Comparison of ENCODE assay signal across 20 cellular contexts in the genomic region with DNA sequence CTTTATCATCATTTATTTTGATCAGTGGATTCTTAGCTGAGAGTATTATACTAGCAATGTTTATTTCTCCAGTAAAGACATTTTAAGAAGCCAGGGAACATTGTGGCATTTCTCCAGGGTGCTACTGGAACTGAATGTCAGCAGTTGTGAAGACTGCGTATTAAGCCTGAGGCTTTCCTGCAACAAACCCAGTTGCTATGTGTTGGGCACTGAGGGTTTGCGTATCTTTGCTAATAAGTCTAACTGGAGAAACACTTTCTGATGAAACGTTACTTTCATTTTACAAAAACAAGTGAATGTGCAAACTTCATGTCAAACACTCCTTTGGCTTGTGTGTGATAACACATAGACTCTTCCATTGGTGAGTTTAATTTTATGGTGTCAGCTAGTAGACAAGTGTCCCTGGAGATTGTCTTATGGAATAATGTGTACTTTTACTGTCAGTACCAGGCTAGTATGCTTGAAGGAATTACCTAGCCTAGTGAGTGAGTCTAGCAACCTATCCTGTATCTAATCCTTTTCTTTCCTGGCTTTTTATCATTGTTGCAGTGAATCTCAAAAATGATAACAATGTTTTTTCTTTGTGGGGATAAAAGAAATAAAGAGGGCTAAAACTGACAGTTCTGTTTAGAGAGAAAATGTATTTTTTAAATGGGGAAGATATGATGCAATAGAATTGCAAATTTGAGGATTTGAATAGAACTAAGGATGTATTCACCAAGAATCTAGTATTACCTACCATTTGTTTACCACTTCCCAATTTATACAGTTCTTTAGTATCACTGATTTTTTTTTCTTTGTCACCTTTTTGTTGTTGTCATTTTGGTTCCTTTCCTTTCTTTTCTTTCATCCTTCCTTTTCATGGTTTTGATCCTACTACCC.
DNase-seq lines count a peak whose midpoint lies in the region; ATAC-seq and TF ChIP-seq lines count a peak whose summit lies in the region.
"Had no signal": no experiment of that assay in that cellular context is flagged by ENCODE, and none has a peak within 500 bp of the region (broad histone marks: within the 10 kb centered on the region; RNA-seq: fewer than 3 reads in every experiment).

No MANE protein-coding gene starts in this region.

- no peak for TF ChIP-seq POLR2A in lower leg skin (IDR thresholded peaks at IDR 0.05)

- POLR2A ChIA-PET in activated CD8-positive, alpha-beta T cell treated with anti-CD3 and anti-CD28 coated beads for 36 hours (lab: Charles Lee) = no interaction called here
- POLR2A ChIA-PET in activated CD8-positive, alpha-beta T cell treated with anti-CD3 and anti-CD28 coated beads, Interleukin-2, amount 10 ng/mL, durations not matched to agents 7 days and 5 days (lab: Charles Lee) = no interaction called here
- POLR2A ChIA-PET in PC-9 (lab: Charles Lee; ENCODE audit: unreplicated experiment) = no interaction called here

- peak overlapping the region; percentile 36 for H3K27ac Mint-ChIP-seq in activated CD8-positive, alpha-beta T cell treated with anti-CD3 and anti-CD28 coated beads for 36 hours
- H3K27ac Mint-ChIP-seq in activated CD8-positive, alpha-beta T cell treated with anti-CD3 and anti-CD28 coated beads, Interleukin-2, amount 10 ng/mL, durations not matched to agents 7 days and 5 days = no peak overlapping the region
- H3K27ac Mint-ChIP-seq in progenitor cell of endocrine pancreas = peak overlapping the region; percentile 29
- H3K27ac Mint-ChIP-seq: activated T-helper 2 cell treated with anti-CD3 and anti-CD28 coated beads, Interferon-gamma antibody, Interleukin-2, Interleukin-4, amounts not matched to agents 10 μg/mL and 5 μg/mL and 100 μg/mL, durations not matched to agents 14 hours and 24 hours and 36 hours had no signal

- H3K9me3 ChIP-seq in left ventricle myocardium inferior (replicated peaks) = no peaks in the 10 kb centered on the region
- H3K9me3 ChIP-seq in PC-9 (ENCODE audit: insufficient read depth, low read depth) = no peaks in the 10 kb centered on the region
- H3K9me3 ChIP-seq: colonic mucosa had no signal

- no peak for TF ChIP-seq CTCF in activated CD8-positive, alpha-beta T cell treated with anti-CD3 and anti-CD28 coated beads for 36 hours (IDR thresholded peaks at IDR 0.05)
- TF ChIP-seq CTCF in left ventricle myocardium inferior (IDR thresholded peaks at IDR 0.05; ENCODE audit: borderline replicate concordance) (no peak), progenitor cell of endocrine pancreas (IDR thresholded peaks at IDR 0.05; ENCODE audit: unreplicated experiment) (no peak), PC-9 (conservative IDR thresholded peaks at IDR 0.05) (no peak), lower leg skin (IDR thresholded peaks at IDR 0.05) (no peak)

- no peaks in the 10 kb centered on the region for H4K20me1 ChIP-seq in PC-9 (ENCODE audit: insufficient read depth)
- H4K20me1 ChIP-seq: BLaER1 treated with 17β-estradiol and CSF1 and Interleukin-3, amounts not matched to agents 10 nM and 100 nM had no signal

- no peak for DNase-seq in activated CD8-positive, alpha-beta T cell treated with anti-CD3 and anti-CD28 coated beads for 36 hours
- no peak for DNase-seq in activated CD8-positive, alpha-beta T cell treated with anti-CD3 and anti-CD28 coated beads, Interleukin-2, amount 10 ng/mL, durations not matched to agents 7 days and 5 days
- DNase-seq in OCI-M1 (lab: John Stamatoyannopoulos, UW) = peak; percentile 30
- no peak for DNase-seq in left ventricle myocardium inferior
- no peak for DNase-seq in progenitor cell of endocrine pancreas (ENCODE audit: low spot score, unreplicated experiment)
- no peak for DNase-seq in PC-9
- no peak for DNase-seq in activated CD4-positive, alpha-beta T cell treated with anti-CD3 and anti-CD28 coated beads for 4 hours
- DNase-seq in lower leg skin (ENCODE audit: low spot score in 2 of 2) = no peak
- DNase-seq: activated CD8-positive, alpha-beta memory T cell treated with anti-CD3 and anti-CD28 coated beads for 24 hours; colonic mucosa; NCI-H1417 treated with DMSO at 0.1 percent for 48 hours; NCI-H526; SHP77; stimulated activated CD4-positive, alpha-beta T cell treated with anti-CD3 and anti-CD28 coated beads, Interleukin-4, amount 100 ng/mL, for 1 hour; T-helper 1 cell; WERI-Rb-1 had no signal

- no peaks in the 10 kb centered on the region for H3K27me3 Mint-ChIP-seq in activated CD8-positive, alpha-beta T cell treated with anti-CD3 and anti-CD28 coated beads for 36 hours
- no peaks in the 10 kb centered on the region for H3K27me3 Mint-ChIP-seq in activated CD8-positive, alpha-beta T cell treated with anti-CD3 and anti-CD28 coated beads, Interleukin-2, amount 10 ng/mL, durations not matched to agents 7 days and 5 days (ENCODE audit: low read depth)
- no peaks in the 10 kb centered on the region for H3K27me3 Mint-ChIP-seq in progenitor cell of endocrine pancreas

- no TSS peak for BruUV-seq in PC-9 (replicated peaks; lab: Mats Ljungman, UMichigan)

- H3K9me3 Mint-ChIP-seq in activated CD8-positive, alpha-beta T cell treated with anti-CD3 and anti-CD28 coated beads for 36 hours = no peaks in the 10 kb centered on the region
- no peaks in the 10 kb centered on the region for H3K9me3 Mint-ChIP-seq in activated CD8-positive, alpha-beta T cell treated with anti-CD3 and anti-CD28 coated beads, Interleukin-2, amount 10 ng/mL, durations not matched to agents 7 days and 5 days (ENCODE audit: insufficient read depth)
- no peaks in the 10 kb centered on the region for H3K9me3 Mint-ChIP-seq in progenitor cell of endocrine pancreas (ENCODE audit: low read depth)
- H3K9me3 Mint-ChIP-seq: activated T-helper 2 cell treated with anti-CD3 and anti-CD28 coated beads, Interferon-gamma antibody, Interleukin-2, Interleukin-4, amounts not matched to agents 10 μg/mL and 5 μg/mL and 100 μg/mL, durations not matched to agents 14 hours and 24 hours and 36 hours had no signal

- intact Hi-C loops in activated CD8-positive, alpha-beta T cell treated with anti-CD3 and anti-CD28 coated beads for 36 hours (cut with micrococcal nuclease) = loop anchor here (5.0 kb wide), 1 partner anchor 103 kb away; no protein-coding TSS in a partner anchor
- intact Hi-C loops in left ventricle myocardium inferior (cut with micrococcal nuclease) = no loop called here
- intact Hi-C loops in PC-9 (cut with micrococcal nuclease; ENCODE audit: unreplicated experiment) = no loop called here
- intact Hi-C loops in lower leg skin (cut with DNase I; ENCODE audit: low total_unique reads) = no loop called here

- H3K4me3 ChIP-seq in left ventricle myocardium inferior = no peak overlapping the region
- H3K4me3 ChIP-seq in PC-9 = no peak overlapping the region
- no peak overlapping the region for H3K4me3 ChIP-seq in lower leg skin (ENCODE audit: low read depth, poor library complexity, severe bottlenecking)
- H3K4me3 ChIP-seq: BLaER1 treated with 17β-estradiol and CSF1 and Interleukin-3, amounts not matched to agents 10 nM and 100 nM; colonic mucosa; skin epidermis had no signal

- H3K9me2 ChIP-seq in PC-9 (ENCODE audit: insufficient read depth) = no peaks in the 10 kb centered on the region

- no peak for ATAC-seq in activated CD8-positive, alpha-beta T cell treated with anti-CD3 and anti-CD28 coated beads for 36 hours
- ATAC-seq in activated CD8-positive, alpha-beta T cell treated with anti-CD3 and anti-CD28 coated beads, Interleukin-2, amount 10 ng/mL, durations not matched to agents 7 days and 5 days = no peak
- ATAC-seq: left lobe of liver had no signal

- no peak overlapping the region for H3K4me2 ChIP-seq in PC-9
- H3K4me2 ChIP-seq: BLaER1 treated with 17β-estradiol and CSF1 and Interleukin-3, amounts not matched to agents 10 nM and 100 nM had no signal

- no peak overlapping the region for H3K4me3 Mint-ChIP-seq in activated CD8-positive, alpha-beta T cell treated with anti-CD3 and anti-CD28 coated beads for 36 hours
- H3K4me3 Mint-ChIP-seq in activated CD8-positive, alpha-beta T cell treated with anti-CD3 and anti-CD28 coated beads, Interleukin-2, amount 10 ng/mL, durations not matched to agents 7 days and 5 days = no peak overlapping the region
- no peak overlapping the region for H3K4me3 Mint-ChIP-seq in progenitor cell of endocrine pancreas (ENCODE audit: low read depth)

- H3K36me3 Mint-ChIP-seq in activated CD8-positive, alpha-beta T cell treated with anti-CD3 and anti-CD28 coated beads for 36 hours (ENCODE audit: low read depth) = peaks cover 66% of the 10 kb centered on the region
- H3K36me3 Mint-ChIP-seq in activated CD8-positive, alpha-beta T cell treated with anti-CD3 and anti-CD28 coated beads, Interleukin-2, amount 10 ng/mL, durations not matched to agents 7 days and 5 days (ENCODE audit: low read depth) = peaks cover 49% of the 10 kb centered on the region
- peaks cover 13% of the 10 kb centered on the region for H3K36me3 Mint-ChIP-seq in progenitor cell of endocrine pancreas (ENCODE audit: insufficient read depth)

- H3K4me1 ChIP-seq in left ventricle myocardium inferior (peaks cover 53% of the 10 kb centered on the region), PC-9 (replicated peaks; ENCODE audit: insufficient read depth) (no peaks in the 10 kb centered on the region)
- H3K4me1 ChIP-seq: colonic mucosa had no signal

- peaks cover 58% of the 10 kb centered on the region for H3K36me3 ChIP-seq in left ventricle myocardium inferior
- H3K36me3 ChIP-seq in PC-9 (ENCODE audit: low read depth) = no peaks in the 10 kb centered on the region
- H3K36me3 ChIP-seq: colonic mucosa had no signal

- CTCF ChIA-PET in activated CD8-positive, alpha-beta T cell treated with anti-CD3 and anti-CD28 coated beads for 36 hours (lab: Charles Lee) = interaction anchor here (1.3 kb wide), 1 partner anchor 106 kb away, joined by 5 read pairs; no protein-coding TSS in a partner anchor
- CTCF ChIA-PET in activated CD8-positive, alpha-beta T cell treated with anti-CD3 and anti-CD28 coated beads, Interleukin-2, amount 10 ng/mL, durations not matched to agents 7 days and 5 days (lab: Charles Lee) = interaction anchor here (2.3 kb wide), 1 partner anchor 106 kb away, joined by 20 read pairs; no protein-coding TSS in a partner anchor
- CTCF ChIA-PET in PC-9 (lab: Charles Lee) = no interaction called here

- H3K27ac ChIP-seq in left ventricle myocardium inferior (replicated peaks) (peak overlapping the region; percentile 85), PC-9 (no peak overlapping the region)
- H3K27ac ChIP-seq: BLaER1 treated with 17β-estradiol and CSF1 and Interleukin-3, amounts not matched to agents 10 nM and 100 nM; colonic mucosa; skin epidermis had no signal

- WGBS in lower leg skin, 2 donors = 58 to 85% methylated on average over 3 of the region's 3 CpGs

- H3K27me3 ChIP-seq in left ventricle myocardium inferior (ENCODE audit: low read depth) = no peaks in the 10 kb centered on the region
- H3K27me3 ChIP-seq in PC-9 (ENCODE audit: insufficient read depth, low read depth) = no peaks in the 10 kb centered on the region
- H3K27me3 ChIP-seq: BLaER1 treated with 17β-estradiol and CSF1 and Interleukin-3, amounts not matched to agents 10 nM and 100 nM; colonic mucosa had no signal

- peaks cover 28% of the 10 kb centered on the region for H3K4me1 Mint-ChIP-seq in activated CD8-positive, alpha-beta T cell treated with anti-CD3 and anti-CD28 coated beads for 36 hours (ENCODE audit: low read depth)
- H3K4me1 Mint-ChIP-seq in activated CD8-positive, alpha-beta T cell treated with anti-CD3 and anti-CD28 coated beads, Interleukin-2, amount 10 ng/mL, durations not matched to agents 7 days and 5 days (ENCODE audit: low read depth) = peaks cover 23% of the 10 kb centered on the region
- H3K4me1 Mint-ChIP-seq in progenitor cell of endocrine pancreas (ENCODE audit: low read depth) = peaks cover 25% of the 10 kb centered on the region

- no peak overlapping the region for H2AFZ ChIP-seq in PC-9

- no peaks in the 10 kb centered on the region for H3F3A ChIP-seq in PC-9 (ENCODE audit: insufficient read depth, low read depth)

- H3K79me2 ChIP-seq in PC-9 (ENCODE audit: low read depth) = no peaks in the 10 kb centered on the region
